In genomic region chr3:23835807-23836206, GRCh38 we compare ENCODE assay signal across 34 cellular contexts.
"Had no signal": no experiment of that assay in that cellular context is flagged by ENCODE, and none has a peak within 500 bp of the region (broad histone marks: within the 10 kb centered on the region; RNA-seq: fewer than 3 reads in every experiment).

No MANE protein-coding gene starts in this region.

- H3K4me1 ChIP-seq: prostate gland, testis had no signal

- H3K9me3 ChIP-seq: gastrocnemius medialis, ovary, prostate gland, testis, transverse colon had no signal

- H3K36me3 Mint-ChIP-seq: activated naive CD8-positive, alpha-beta T cell treated with anti-CD3 and anti-CD28 coated beads, Interleukin-2, amount 10 ng/mL, durations not matched to agents 7 days and 5 days had no signal

- H3K4me3 Mint-ChIP-seq: activated CD4-positive, alpha-beta memory T cell treated with anti-CD3 and anti-CD28 coated beads for 36 hours; activated CD4-positive, alpha-beta T cell treated with anti-CD3 and anti-CD28 coated beads, Interleukin-2, amount 10 ng/mL, durations not matched to agents 24 days and 14 days; activated naive CD4-positive, alpha-beta T cell treated with anti-CD3 and anti-CD28 coated beads, Interleukin-2, amount 10 ng/mL, durations not matched to agents 7 days and 5 days; activated naive CD8-positive, alpha-beta T cell treated with anti-CD3 and anti-CD28 coated beads, Interleukin-2, amount 10 ng/mL, durations not matched to agents 7 days and 5 days; activated T-helper 1 cell treated with anti-CD3 and anti-CD28 coated beads, Interleukin-12 subunit alpha, Interleukin-12 subunit beta, Interleukin-2, Interleukin-4 antibody, amounts not matched to agents 30 ng/mL and 10 ng/mL and 1 ng/mL, durations not matched to agents 14 hours and 24 hours and 36 hours; endodermal cell; nephron; T-helper 1 cell treated with Interleukin-12 subunit alpha and Interleukin-12 subunit beta and Interleukin-4 antibody, amounts not matched to agents 30 μg/mL and 1 μg/mL, for 36 hours had no signal

- H3K27me3 ChIP-seq: brain microvascular endothelial cell, gastrocnemius medialis, ovary, testis, transverse colon had no signal

- DNase-seq: activated CD4-positive, alpha-beta memory T cell treated with anti-CD3 and anti-CD28 coated beads for 36 hours; activated CD4-positive, alpha-beta T cell treated with anti-CD3 and anti-CD28 coated beads, Interleukin-2, amount 10 ng/mL, durations not matched to agents 24 days and 14 days; activated CD8-positive, alpha-beta memory T cell treated with anti-CD3 and anti-CD28 coated beads, Interleukin-2, amount 50 U/mL, for 4 hours; activated effector memory CD4-positive, alpha-beta T cell treated with anti-CD3 and anti-CD28 coated beads, Interleukin-2, amount 50 U/mL, for 16 hours; activated naive CD4-positive, alpha-beta T cell treated with anti-CD3 and anti-CD28 coated beads, Interleukin-2, amount 10 ng/mL, durations not matched to agents 7 days and 5 days; activated naive CD8-positive, alpha-beta T cell treated with anti-CD3 and anti-CD28 coated beads, Interleukin-2, amount 10 ng/mL, durations not matched to agents 7 days and 5 days; activated T-cell treated with anti-CD3 and anti-CD28 coated beads, Interleukin-2, amount 50 U/mL, for 1 hour; amniotic stem cell; brain microvascular endothelial cell; cortex of kidney; endodermal cell; gastrocnemius medialis; glutamatergic neuron; left cardiac atrium; left ventricle myocardium superior; ovary; retina; stimulated activated CD4-positive, alpha-beta T cell treated with anti-CD3 and anti-CD28 coated beads, Interleukin-12 subunit alpha, Interleukin-12 subunit beta, amount 100 ng/mL, for 4 hours; stimulated activated CD4-positive, alpha-beta T cell treated with anti-CD3 and anti-CD28 coated beads, Interleukin-4, amount 100 ng/mL, for 1 hour; stimulated activated naive CD8-positive, alpha-beta T cell treated with anti-CD3 and anti-CD28 coated beads, Interleukin-15, Interleukin-2, amounts not matched to agents 100 U/mL and 50 U/mL, for 24 hours; T-helper 9 cell; testis; transverse colon; WERI-Rb-1 had no signal

- H3K27me3 Mint-ChIP-seq: activated CD4-positive, alpha-beta memory T cell treated with anti-CD3 and anti-CD28 coated beads for 36 hours; activated CD4-positive, alpha-beta T cell treated with anti-CD3 and anti-CD28 coated beads, Interleukin-2, amount 10 ng/mL, durations not matched to agents 24 days and 14 days; activated naive CD4-positive, alpha-beta T cell treated with anti-CD3 and anti-CD28 coated beads, Interleukin-2, amount 10 ng/mL, durations not matched to agents 7 days and 5 days; activated naive CD8-positive, alpha-beta T cell treated with anti-CD3 and anti-CD28 coated beads, Interleukin-2, amount 10 ng/mL, durations not matched to agents 7 days and 5 days had no signal

- H3K27ac ChIP-seq: brain microvascular endothelial cell, epithelial cell of prostate, ovary, prostate gland, skin epidermis, testis, transverse colon, WERI-Rb-1 had no signal

- FAIRE-seq: astrocyte, TTC549, urothelium cell line had no signal

- H3K4me3 ChIP-seq: gastrocnemius medialis, ovary, prostate gland, skin epidermis, testis, transverse colon had no signal

- H3K36me3 ChIP-seq: brain microvascular endothelial cell, gastrocnemius medialis, ovary, prostate gland, transverse colon, WERI-Rb-1 had no signal

- H3K27ac Mint-ChIP-seq: activated CD4-positive, alpha-beta memory T cell treated with anti-CD3 and anti-CD28 coated beads for 36 hours; activated CD4-positive, alpha-beta T cell treated with anti-CD3 and anti-CD28 coated beads, Interleukin-2, amount 10 ng/mL, durations not matched to agents 24 days and 14 days; activated naive CD4-positive, alpha-beta T cell treated with anti-CD3 and anti-CD28 coated beads, Interleukin-2, amount 10 ng/mL, durations not matched to agents 7 days and 5 days; activated naive CD8-positive, alpha-beta T cell treated with anti-CD3 and anti-CD28 coated beads, Interleukin-2, amount 10 ng/mL, durations not matched to agents 7 days and 5 days; activated T-helper 1 cell treated with anti-CD3 and anti-CD28 coated beads, Interleukin-12 subunit alpha, Interleukin-12 subunit beta, Interleukin-2, Interleukin-4 antibody, amounts not matched to agents 30 ng/mL and 10 ng/mL and 1 ng/mL, durations not matched to agents 14 hours and 24 hours and 36 hours; endodermal cell; T-helper 1 cell treated with Interleukin-12 subunit alpha and Interleukin-12 subunit beta and Interleukin-4 antibody, amounts not matched to agents 30 μg/mL and 1 μg/mL, for 36 hours had no signal

- H3K9me3 Mint-ChIP-seq: activated CD4-positive, alpha-beta memory T cell treated with anti-CD3 and anti-CD28 coated beads for 36 hours; activated CD4-positive, alpha-beta T cell treated with anti-CD3 and anti-CD28 coated beads, Interleukin-2, amount 10 ng/mL, durations not matched to agents 24 days and 14 days; activated naive CD4-positive, alpha-beta T cell treated with anti-CD3 and anti-CD28 coated beads, Interleukin-2, amount 10 ng/mL, durations not matched to agents 7 days and 5 days; activated naive CD8-positive, alpha-beta T cell treated with anti-CD3 and anti-CD28 coated beads, Interleukin-2, amount 10 ng/mL, durations not matched to agents 7 days and 5 days; activated T-helper 1 cell treated with anti-CD3 and anti-CD28 coated beads, Interleukin-12 subunit alpha, Interleukin-12 subunit beta, Interleukin-2, Interleukin-4 antibody, amounts not matched to agents 30 ng/mL and 10 ng/mL and 1 ng/mL, durations not matched to agents 14 hours and 24 hours and 36 hours; endodermal cell; nephron; T-helper 1 cell treated with Interleukin-12 subunit alpha and Interleukin-12 subunit beta and Interleukin-4 antibody, amounts not matched to agents 30 μg/mL and 1 μg/mL, for 36 hours had no signal

- ATAC-seq: activated CD4-positive, CD25-positive, alpha-beta regulatory T cell treated with anti-CD3 and anti-CD28 coated beads, Interleukin-2, amount 50 U/mL, for 24 hours had no signal
